In the genomic region with DNA sequence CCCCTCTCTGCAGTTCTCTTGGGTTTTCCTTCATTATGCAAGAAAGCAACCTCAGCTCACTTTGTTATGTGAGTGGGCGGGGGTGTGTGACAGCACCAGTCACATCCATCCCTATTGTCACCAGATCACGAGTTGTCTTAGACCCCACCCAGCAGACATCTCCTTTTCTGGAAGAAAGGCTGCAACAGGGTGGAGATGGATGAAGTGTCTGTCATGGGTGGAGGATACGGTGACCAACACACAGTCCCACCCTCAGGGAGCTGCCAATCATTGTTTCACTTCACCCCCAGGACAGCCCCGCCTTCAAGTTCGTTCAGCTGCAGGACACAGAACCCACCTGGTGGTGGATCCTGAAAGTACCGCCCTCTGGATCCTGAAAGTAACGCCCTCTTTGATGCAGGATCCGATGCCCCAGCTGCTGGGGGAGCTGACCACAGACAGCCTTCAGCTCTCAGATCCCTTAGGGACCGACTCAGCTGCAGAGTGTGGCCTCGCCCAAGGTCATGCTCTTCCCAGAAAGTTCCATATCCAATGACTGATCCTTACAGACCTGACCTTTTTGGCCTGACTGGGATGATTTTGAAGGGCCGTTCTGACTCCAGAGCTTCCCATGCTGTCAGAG, we compare ENCODE assay signal across 9 cellular contexts.
DNase-seq lines count a peak whose midpoint lies in the region; ATAC-seq and TF ChIP-seq lines count a peak whose summit lies in the region.
"Had no signal": no experiment of that assay in that cellular context is flagged by ENCODE, and none has a peak within 500 bp of the region (broad histone marks: within the 10 kb centered on the region; RNA-seq: fewer than 3 reads in every experiment).

No MANE protein-coding gene starts in this region.

- H3K36me3 Mint-ChIP-seq in activated T-cell treated with anti-CD3 and anti-CD28 coated beads, Interleukin-2, amount 50 U/mL, for 24 hours (ENCODE audit: low read depth): no peaks in the 10 kb centered on the region
- H3K36me3 Mint-ChIP-seq: activated naive CD8-positive, alpha-beta T cell treated with anti-CD3 and anti-CD28 coated beads, Interleukin-2, amount 10 ng/mL, durations not matched to agents 7 days and 5 days had no signal

- H3K36me3 ChIP-seq in HUES48 (ENCODE audit: control insufficient read depth, insufficient read depth, low read length) (no peaks in the 10 kb centered on the region), kidney epithelial cell (ENCODE audit: control insufficient read depth, insufficient read depth, low read length) (no peaks in the 10 kb centered on the region)

- H3K9ac ChIP-seq in HUES48 (ENCODE audit: low read depth, low read length): 0 out of 2 replicates have a peak overlapping the region, but pooled peaks have one; percentile 9

- ATAC-seq in HG03108 (IDR thresholded peaks at IDR 0.05; ENCODE audit: unreplicated experiment) (no peak), GM18519 (IDR thresholded peaks at IDR 0.05; ENCODE audit: low FRiP score, unreplicated experiment) (no peak)

- peaks cover 14% of the 10 kb centered on the region for H3K4me1 ChIP-seq in HUES48 (ENCODE audit: control insufficient read depth, insufficient read depth, low read length)

- peak; percentile 7 for DNase-seq in activated T-cell treated with anti-CD3 and anti-CD28 coated beads for 24 hours (ENCODE audit: low read depth)
- no peak for DNase-seq in activated T-cell treated with anti-CD3 and anti-CD28 coated beads for 4 hours
- peak; percentile 47 for DNase-seq in activated T-cell treated with anti-CD3 and anti-CD28 coated beads, Interleukin-2, amount 50 U/mL, for 24 hours
- DNase-seq in kidney epithelial cell (ENCODE audit: low read depth): no peak
- DNase-seq in NCI-H226: no peak
- DNase-seq: activated naive CD8-positive, alpha-beta T cell treated with anti-CD3 and anti-CD28 coated beads, Interleukin-2, amount 10 ng/mL, durations not matched to agents 7 days and 5 days had no signal

- no peak overlapping the region for H3K4me3 Mint-ChIP-seq in activated T-cell treated with anti-CD3 and anti-CD28 coated beads, Interleukin-2, amount 50 U/mL, for 24 hours
- H3K4me3 Mint-ChIP-seq: activated naive CD8-positive, alpha-beta T cell treated with anti-CD3 and anti-CD28 coated beads, Interleukin-2, amount 10 ng/mL, durations not matched to agents 7 days and 5 days had no signal

- H3K4me3 ChIP-seq in HUES48 (ENCODE audit: low read depth, low read length): peak overlapping the region; percentile 14; the same call in 1 of the 2 replicates
- no peak overlapping the region for H3K4me3 ChIP-seq in kidney epithelial cell (ENCODE audit: low read depth, low read length)

- H3K9me3 ChIP-seq in HUES48 (ENCODE audit: control insufficient read depth, insufficient read depth, low read length): no peaks in the 10 kb centered on the region

- peaks cover 11% of the 10 kb centered on the region for H3K4me1 Mint-ChIP-seq in activated T-cell treated with anti-CD3 and anti-CD28 coated beads, Interleukin-2, amount 50 U/mL, for 24 hours (ENCODE audit: low read depth)

- H3K27me3 ChIP-seq in HUES48 (ENCODE audit: control insufficient read depth, insufficient read depth, low read length) (no peaks in the 10 kb centered on the region), kidney epithelial cell (ENCODE audit: control insufficient read depth, insufficient read depth, low read length) (no peaks in the 10 kb centered on the region)

- no peaks in the 10 kb centered on the region for H3K27me3 Mint-ChIP-seq in activated T-cell treated with anti-CD3 and anti-CD28 coated beads, Interleukin-2, amount 50 U/mL, for 24 hours

- peak; percentile 24 for TF ChIP-seq CTCF in kidney epithelial cell (IDR thresholded peaks at IDR 0.05; ENCODE audit: insufficient read depth, low read length, poor library complexity, severe bottlenecking)

- H3K27ac ChIP-seq in HUES48 (ENCODE audit: low read depth, low read length): peak overlapping the region; percentile 90

- no peak overlapping the region for H3K27ac Mint-ChIP-seq in activated T-cell treated with anti-CD3 and anti-CD28 coated beads, Interleukin-2, amount 50 U/mL, for 24 hours
- H3K27ac Mint-ChIP-seq: activated naive CD8-positive, alpha-beta T cell treated with anti-CD3 and anti-CD28 coated beads, Interleukin-2, amount 10 ng/mL, durations not matched to agents 7 days and 5 days had no signal

- no peaks in the 10 kb centered on the region for H3K9me3 Mint-ChIP-seq in activated T-cell treated with anti-CD3 and anti-CD28 coated beads, Interleukin-2, amount 50 U/mL, for 24 hours
- H3K9me3 Mint-ChIP-seq: activated naive CD8-positive, alpha-beta T cell treated with anti-CD3 and anti-CD28 coated beads, Interleukin-2, amount 10 ng/mL, durations not matched to agents 7 days and 5 days had no signal

Comparison
In these comparisons a context has a peak if more than half of its experiments do, and no peak if none do; other contexts are left out.
1. DNase-seq: peak in activated T-cell treated with anti-CD3 and anti-CD28 coated beads for 24 hours (single experiment) and activated T-cell treated with anti-CD3 and anti-CD28 coated beads, Interleukin-2, amount 50 U/mL, for 24 hours (single experiment); none in activated T-cell treated with anti-CD3 and anti-CD28 coated beads for 4 hours (single experiment), kidney epithelial cell (single experiment) and NCI-H226 (single experiment).